1 cellular context compared by ENCODE assay signal in the genomic region with DNA sequence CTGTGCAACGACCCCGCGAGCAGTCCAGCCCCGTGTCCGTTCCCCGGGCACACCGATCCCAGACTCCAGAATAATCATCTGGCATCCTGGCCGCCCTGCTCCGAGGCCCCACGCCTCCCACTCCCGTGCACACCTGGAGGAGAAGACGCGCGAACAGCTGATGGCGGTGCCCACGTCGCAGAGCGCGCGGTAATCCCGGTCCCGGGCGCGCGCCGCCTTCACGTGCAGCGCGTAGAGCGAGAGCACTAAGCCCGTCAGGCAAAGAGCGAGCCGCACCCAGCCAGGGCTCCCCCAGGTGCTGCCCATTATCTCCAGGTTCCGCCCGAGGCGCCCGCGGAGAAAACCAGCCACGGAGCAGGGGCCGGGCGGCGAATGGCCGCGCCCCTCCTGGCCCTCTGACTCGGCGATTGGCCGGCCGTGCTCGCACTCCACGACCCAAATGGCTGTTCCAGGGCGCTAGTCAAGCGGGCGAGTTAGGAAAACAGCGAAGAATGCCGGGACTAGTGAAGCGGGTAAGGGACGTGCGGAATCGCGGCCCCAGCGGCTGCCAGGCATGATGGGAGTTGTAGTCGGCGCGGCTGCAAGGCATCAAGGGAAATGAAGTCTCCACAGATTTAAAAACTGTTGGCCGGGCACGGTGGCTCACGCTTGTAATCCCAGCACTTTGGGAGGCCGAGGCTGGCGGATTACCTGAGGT.
TF ChIP-seq lines count a peak whose summit lies in the region.

A gene (minus strand): TSS at position 374 of the 697 bp plus-strand sequence. CDS start 68 bp downstream, at position 306.

TF ChIP-seq in K562, 482 proteins besides CTCF, POLR2A, EP300 and RAD21 (continued from another document and continues in another):
- TF ChIP-seq, protein P1, sequence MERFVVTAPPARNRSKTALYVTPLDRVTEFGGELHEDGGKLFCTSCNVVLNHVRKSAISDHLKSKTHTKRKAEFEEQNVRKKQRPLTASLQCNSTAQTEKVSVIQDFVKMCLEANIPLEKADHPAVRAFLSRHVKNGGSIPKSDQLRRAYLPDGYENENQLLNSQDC (CRISPR knock-in tag; IDR thresholded peaks at IDR 0.05): no peak
- TF ChIP-seq PPARD (CRISPR knock-in tag; IDR thresholded peaks at IDR 0.05) (no peak), MTA3 (IDR thresholded peaks at IDR 0.05; ENCODE audit: borderline replicate concordance) (peak; percentile 88), RFX5 (IDR thresholded peaks at IDR 0.05; ENCODE audit: low read depth, low read length) (no peak), ELF4 (CRISPR knock-in tag; IDR thresholded peaks at IDR 0.05) (no peak), TRIM24 (IDR thresholded peaks at IDR 0.05) (no peak), U2AF2 (optimal IDR thresholded peaks at IDR 0.05; ENCODE audit: low read depth, low read length) (no peak), KLF1 (tag; IDR thresholded peaks at IDR 0.05) (peak; percentile 63; the same call in 1 of the 2 replicates), GTF2F1 (IDR thresholded peaks at IDR 0.05; ENCODE audit: low read depth, low read length) (no peak), ZNF174 (CRISPR knock-in tag; IDR thresholded peaks at IDR 0.05) (no peak), ZNF668 (CRISPR knock-in tag; IDR thresholded peaks at IDR 0.05) (no peak), NFIC (IDR thresholded peaks at IDR 0.05) (no peak), ZNF354B (CRISPR knock-in tag; IDR thresholded peaks at IDR 0.05) (no peak), DDX20 (tag; IDR thresholded peaks at IDR 0.05; ENCODE audit: low read depth) (no peak), DACH1 (IDR thresholded peaks at IDR 0.05; ENCODE audit: partially characterized antibody) (peak; percentile 85), RB1 (IDR thresholded peaks at IDR 0.05; ENCODE audit: low read depth) (peak; percentile 63; the same call in 1 of the 2 replicates), RBM15 (IDR thresholded peaks at IDR 0.05; ENCODE audit: insufficient read depth, low read length) (no peak), ZNF224 (CRISPR knock-in tag; IDR thresholded peaks at IDR 0.05) (no peak), ZFP30 (CRISPR knock-in tag; IDR thresholded peaks at IDR 0.05; ENCODE audit: borderline replicate concordance) (no peak), ZFP1 (CRISPR knock-in tag; IDR thresholded peaks at IDR 0.05) (no peak), FOSL1 (tag; conservative IDR thresholded peaks at IDR 0.05) (0 out of 2 replicates have a peak, but pooled peaks have one; percentile 14), NFRKB (IDR thresholded peaks at IDR 0.05; ENCODE audit: low read depth) (no peak), TBP (optimal IDR thresholded peaks at IDR 0.05; ENCODE audit: low read depth, low read length) (peak; percentile 30), NELFE (IDR thresholded peaks at IDR 0.05; ENCODE audit: insufficient read depth, insufficient read length) (no peak), MCM3 (IDR thresholded peaks at IDR 0.05) (no peak), TAL1 (IDR thresholded peaks at IDR 0.05) (no peak)
- TF ChIP-seq, protein P2, sequence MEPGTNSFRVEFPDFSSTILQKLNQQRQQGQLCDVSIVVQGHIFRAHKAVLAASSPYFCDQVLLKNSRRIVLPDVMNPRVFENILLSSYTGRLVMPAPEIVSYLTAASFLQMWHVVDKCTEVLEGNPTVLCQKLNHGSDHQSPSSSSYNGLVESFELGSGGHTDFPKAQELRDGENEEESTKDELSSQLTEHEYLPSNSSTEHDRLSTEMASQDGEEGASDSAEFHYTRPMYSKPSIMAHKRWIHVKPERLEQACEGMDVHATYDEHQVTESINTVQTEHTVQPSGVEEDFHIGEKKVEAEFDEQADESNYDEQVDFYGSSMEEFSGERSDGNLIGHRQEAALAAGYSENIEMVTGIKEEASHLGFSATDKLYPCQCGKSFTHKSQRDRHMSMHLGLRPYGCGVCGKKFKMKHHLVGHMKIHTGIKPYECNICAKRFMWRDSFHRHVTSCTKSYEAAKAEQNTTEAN (CRISPR knock-in tag; IDR thresholded peaks at IDR 0.05): 0 out of 2 replicates have a peak, but pooled peaks have one; percentile 60
- TF ChIP-seq, protein P3, sequence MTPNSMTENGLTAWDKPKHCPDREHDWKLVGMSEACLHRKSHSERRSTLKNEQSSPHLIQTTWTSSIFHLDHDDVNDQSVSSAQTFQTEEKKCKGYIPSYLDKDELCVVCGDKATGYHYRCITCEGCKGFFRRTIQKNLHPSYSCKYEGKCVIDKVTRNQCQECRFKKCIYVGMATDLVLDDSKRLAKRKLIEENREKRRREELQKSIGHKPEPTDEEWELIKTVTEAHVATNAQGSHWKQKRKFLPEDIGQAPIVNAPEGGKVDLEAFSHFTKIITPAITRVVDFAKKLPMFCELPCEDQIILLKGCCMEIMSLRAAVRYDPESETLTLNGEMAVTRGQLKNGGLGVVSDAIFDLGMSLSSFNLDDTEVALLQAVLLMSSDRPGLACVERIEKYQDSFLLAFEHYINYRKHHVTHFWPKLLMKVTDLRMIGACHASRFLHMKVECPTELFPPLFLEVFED (CRISPR knock-in tag; conservative IDR thresholded peaks at IDR 0.05): no peak
- TF ChIP-seq, protein P4, sequence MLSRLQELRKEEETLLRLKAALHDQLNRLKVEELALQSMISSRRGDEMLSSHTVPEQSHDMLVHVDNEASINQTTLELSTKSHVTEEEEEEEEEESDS (CRISPR knock-in tag; IDR thresholded peaks at IDR 0.05): no peak
- TF ChIP-seq, protein P5, sequence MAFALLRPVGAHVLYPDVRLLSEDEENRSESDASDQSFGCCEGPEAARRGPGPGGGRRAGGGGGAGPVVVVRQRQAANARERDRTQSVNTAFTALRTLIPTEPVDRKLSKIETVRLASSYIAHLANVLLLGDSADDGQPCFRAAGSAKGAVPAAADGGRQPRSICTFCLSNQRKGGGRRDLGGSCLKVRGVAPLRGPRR (CRISPR knock-in tag; IDR thresholded peaks at IDR 0.05): no peak
- TF ChIP-seq, protein P6, sequence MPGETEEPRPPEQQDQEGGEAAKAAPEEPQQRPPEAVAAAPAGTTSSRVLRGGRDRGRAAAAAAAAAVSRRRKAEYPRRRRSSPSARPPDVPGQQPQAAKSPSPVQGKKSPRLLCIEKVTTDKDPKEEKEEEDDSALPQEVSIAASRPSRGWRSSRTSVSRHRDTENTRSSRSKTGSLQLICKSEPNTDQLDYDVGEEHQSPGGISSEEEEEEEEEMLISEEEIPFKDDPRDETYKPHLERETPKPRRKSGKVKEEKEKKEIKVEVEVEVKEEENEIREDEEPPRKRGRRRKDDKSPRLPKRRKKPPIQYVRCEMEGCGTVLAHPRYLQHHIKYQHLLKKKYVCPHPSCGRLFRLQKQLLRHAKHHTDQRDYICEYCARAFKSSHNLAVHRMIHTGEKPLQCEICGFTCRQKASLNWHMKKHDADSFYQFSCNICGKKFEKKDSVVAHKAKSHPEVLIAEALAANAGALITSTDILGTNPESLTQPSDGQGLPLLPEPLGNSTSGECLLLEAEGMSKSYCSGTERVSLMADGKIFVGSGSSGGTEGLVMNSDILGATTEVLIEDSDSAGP (CRISPR knock-in tag; IDR thresholded peaks at IDR 0.05): no peak
- TF ChIP-seq, protein P7, sequence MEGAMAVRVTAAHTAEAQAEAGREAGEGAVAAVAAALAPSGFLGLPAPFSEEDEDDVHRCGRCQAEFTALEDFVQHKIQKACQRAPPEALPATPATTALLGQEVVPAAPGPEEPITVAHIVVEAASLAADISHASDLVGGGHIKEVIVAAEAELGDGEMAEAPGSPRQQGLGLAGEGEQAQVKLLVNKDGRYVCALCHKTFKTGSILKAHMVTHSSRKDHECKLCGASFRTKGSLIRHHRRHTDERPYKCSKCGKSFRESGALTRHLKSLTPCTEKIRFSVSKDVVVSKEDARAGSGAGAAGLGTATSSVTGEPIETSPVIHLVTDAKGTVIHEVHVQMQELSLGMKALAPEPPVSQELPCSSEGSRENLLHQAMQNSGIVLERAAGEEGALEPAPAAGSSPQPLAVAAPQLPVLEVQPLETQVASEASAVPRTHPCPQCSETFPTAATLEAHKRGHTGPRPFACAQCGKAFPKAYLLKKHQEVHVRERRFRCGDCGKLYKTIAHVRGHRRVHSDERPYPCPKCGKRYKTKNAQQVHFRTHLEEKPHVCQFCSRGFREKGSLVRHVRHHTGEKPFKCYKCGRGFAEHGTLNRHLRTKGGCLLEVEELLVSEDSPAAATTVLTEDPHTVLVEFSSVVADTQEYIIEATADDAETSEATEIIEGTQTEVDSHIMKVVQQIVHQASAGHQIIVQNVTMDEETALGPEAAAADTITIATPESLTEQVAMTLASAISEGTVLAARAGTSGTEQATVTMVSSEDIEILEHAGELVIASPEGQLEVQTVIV (CRISPR knock-in tag; IDR thresholded peaks at IDR 0.05; ENCODE audit: borderline replicate concordance): no peak
- TF ChIP-seq, protein P8, sequence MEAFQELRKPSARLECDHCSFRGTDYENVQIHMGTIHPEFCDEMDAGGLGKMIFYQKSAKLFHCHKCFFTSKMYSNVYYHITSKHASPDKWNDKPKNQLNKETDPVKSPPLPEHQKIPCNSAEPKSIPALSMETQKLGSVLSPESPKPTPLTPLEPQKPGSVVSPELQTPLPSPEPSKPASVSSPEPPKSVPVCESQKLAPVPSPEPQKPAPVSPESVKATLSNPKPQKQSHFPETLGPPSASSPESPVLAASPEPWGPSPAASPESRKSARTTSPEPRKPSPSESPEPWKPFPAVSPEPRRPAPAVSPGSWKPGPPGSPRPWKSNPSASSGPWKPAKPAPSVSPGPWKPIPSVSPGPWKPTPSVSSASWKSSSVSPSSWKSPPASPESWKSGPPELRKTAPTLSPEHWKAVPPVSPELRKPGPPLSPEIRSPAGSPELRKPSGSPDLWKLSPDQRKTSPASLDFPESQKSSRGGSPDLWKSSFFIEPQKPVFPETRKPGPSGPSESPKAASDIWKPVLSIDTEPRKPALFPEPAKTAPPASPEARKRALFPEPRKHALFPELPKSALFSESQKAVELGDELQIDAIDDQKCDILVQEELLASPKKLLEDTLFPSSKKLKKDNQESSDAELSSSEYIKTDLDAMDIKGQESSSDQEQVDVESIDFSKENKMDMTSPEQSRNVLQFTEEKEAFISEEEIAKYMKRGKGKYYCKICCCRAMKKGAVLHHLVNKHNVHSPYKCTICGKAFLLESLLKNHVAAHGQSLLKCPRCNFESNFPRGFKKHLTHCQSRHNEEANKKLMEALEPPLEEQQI (IDR thresholded peaks at IDR 0.05): no peak
- TF ChIP-seq, protein P9, sequence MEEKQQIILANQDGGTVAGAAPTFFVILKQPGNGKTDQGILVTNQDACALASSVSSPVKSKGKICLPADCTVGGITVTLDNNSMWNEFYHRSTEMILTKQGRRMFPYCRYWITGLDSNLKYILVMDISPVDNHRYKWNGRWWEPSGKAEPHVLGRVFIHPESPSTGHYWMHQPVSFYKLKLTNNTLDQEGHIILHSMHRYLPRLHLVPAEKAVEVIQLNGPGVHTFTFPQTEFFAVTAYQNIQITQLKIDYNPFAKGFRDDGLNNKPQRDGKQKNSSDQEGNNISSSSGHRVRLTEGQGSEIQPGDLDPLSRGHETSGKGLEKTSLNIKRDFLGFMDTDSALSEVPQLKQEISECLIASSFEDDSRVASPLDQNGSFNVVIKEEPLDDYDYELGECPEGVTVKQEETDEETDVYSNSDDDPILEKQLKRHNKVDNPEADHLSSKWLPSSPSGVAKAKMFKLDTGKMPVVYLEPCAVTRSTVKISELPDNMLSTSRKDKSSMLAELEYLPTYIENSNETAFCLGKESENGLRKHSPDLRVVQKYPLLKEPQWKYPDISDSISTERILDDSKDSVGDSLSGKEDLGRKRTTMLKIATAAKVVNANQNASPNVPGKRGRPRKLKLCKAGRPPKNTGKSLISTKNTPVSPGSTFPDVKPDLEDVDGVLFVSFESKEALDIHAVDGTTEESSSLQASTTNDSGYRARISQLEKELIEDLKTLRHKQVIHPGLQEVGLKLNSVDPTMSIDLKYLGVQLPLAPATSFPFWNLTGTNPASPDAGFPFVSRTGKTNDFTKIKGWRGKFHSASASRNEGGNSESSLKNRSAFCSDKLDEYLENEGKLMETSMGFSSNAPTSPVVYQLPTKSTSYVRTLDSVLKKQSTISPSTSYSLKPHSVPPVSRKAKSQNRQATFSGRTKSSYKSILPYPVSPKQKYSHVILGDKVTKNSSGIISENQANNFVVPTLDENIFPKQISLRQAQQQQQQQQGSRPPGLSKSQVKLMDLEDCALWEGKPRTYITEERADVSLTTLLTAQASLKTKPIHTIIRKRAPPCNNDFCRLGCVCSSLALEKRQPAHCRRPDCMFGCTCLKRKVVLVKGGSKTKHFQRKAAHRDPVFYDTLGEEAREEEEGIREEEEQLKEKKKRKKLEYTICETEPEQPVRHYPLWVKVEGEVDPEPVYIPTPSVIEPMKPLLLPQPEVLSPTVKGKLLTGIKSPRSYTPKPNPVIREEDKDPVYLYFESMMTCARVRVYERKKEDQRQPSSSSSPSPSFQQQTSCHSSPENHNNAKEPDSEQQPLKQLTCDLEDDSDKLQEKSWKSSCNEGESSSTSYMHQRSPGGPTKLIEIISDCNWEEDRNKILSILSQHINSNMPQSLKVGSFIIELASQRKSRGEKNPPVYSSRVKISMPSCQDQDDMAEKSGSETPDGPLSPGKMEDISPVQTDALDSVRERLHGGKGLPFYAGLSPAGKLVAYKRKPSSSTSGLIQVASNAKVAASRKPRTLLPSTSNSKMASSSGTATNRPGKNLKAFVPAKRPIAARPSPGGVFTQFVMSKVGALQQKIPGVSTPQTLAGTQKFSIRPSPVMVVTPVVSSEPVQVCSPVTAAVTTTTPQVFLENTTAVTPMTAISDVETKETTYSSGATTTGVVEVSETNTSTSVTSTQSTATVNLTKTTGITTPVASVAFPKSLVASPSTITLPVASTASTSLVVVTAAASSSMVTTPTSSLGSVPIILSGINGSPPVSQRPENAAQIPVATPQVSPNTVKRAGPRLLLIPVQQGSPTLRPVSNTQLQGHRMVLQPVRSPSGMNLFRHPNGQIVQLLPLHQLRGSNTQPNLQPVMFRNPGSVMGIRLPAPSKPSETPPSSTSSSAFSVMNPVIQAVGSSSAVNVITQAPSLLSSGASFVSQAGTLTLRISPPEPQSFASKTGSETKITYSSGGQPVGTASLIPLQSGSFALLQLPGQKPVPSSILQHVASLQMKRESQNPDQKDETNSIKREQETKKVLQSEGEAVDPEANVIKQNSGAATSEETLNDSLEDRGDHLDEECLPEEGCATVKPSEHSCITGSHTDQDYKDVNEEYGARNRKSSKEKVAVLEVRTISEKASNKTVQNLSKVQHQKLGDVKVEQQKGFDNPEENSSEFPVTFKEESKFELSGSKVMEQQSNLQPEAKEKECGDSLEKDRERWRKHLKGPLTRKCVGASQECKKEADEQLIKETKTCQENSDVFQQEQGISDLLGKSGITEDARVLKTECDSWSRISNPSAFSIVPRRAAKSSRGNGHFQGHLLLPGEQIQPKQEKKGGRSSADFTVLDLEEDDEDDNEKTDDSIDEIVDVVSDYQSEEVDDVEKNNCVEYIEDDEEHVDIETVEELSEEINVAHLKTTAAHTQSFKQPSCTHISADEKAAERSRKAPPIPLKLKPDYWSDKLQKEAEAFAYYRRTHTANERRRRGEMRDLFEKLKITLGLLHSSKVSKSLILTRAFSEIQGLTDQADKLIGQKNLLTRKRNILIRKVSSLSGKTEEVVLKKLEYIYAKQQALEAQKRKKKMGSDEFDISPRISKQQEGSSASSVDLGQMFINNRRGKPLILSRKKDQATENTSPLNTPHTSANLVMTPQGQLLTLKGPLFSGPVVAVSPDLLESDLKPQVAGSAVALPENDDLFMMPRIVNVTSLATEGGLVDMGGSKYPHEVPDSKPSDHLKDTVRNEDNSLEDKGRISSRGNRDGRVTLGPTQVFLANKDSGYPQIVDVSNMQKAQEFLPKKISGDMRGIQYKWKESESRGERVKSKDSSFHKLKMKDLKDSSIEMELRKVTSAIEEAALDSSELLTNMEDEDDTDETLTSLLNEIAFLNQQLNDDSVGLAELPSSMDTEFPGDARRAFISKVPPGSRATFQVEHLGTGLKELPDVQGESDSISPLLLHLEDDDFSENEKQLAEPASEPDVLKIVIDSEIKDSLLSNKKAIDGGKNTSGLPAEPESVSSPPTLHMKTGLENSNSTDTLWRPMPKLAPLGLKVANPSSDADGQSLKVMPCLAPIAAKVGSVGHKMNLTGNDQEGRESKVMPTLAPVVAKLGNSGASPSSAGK (IDR thresholded peaks at IDR 0.05): peak; percentile 78
